In genomic region chr11:3055881-3056280, GRCh38 we compare ENCODE assay signal across 8 cellular contexts. TPM values are rescaled to one million over a fixed set of nuclear protein-coding genes. Genes with fewer than 3 reads are reported as not detected.
DNase-seq lines count a peak whose midpoint lies in the region; ATAC-seq and TF ChIP-seq lines count a peak whose summit lies in the region.

No MANE protein-coding gene starts in this region.

- in situ Hi-C loops in GM23248 (cut with MboI) = no loop called here

- no peak for ATAC-seq in omental fat pad (ENCODE audit: low FRiP score)
- no peak for ATAC-seq in HG02588 (IDR thresholded peaks at IDR 0.05; ENCODE audit: unreplicated experiment)

- H3K79me2 ChIP-seq in GM23248 (ENCODE audit: insufficient read depth) = peaks cover 63% of the 10 kb centered on the region

- no peak overlapping the region for H2AFZ ChIP-seq in GM23248

- H3K27me3 ChIP-seq in GM23248 (replicated peaks; ENCODE audit: insufficient read depth) (no peaks in the 10 kb centered on the region), SJCRH30 (no peaks in the 10 kb centered on the region), rectal smooth muscle tissue (ENCODE audit: control insufficient read depth, insufficient read depth, low read length) (no peaks in the 10 kb centered on the region)

- no peaks in the 10 kb centered on the region for H3K9me2 ChIP-seq in GM23248 (ENCODE audit: insufficient read depth)

- peaks cover 7% of the 10 kb centered on the region; the same call in 1 of the 2 replicates for H3K36me3 ChIP-seq in GM23248 (ENCODE audit: low read depth)
- no peaks in the 10 kb centered on the region for H3K36me3 ChIP-seq in SJCRH30
- peaks cover 6% of the 10 kb centered on the region for H3K36me3 ChIP-seq in rectal smooth muscle tissue (ENCODE audit: control insufficient read depth, insufficient read depth, low read length)

- H3K9me3 ChIP-seq in GM23248 (ENCODE audit: low read depth) (no peaks in the 10 kb centered on the region), SJCRH30 (replicated peaks) (no peaks in the 10 kb centered on the region)

- H4K20me1 ChIP-seq in GM23248 (ENCODE audit: insufficient read depth) = peaks cover 18% of the 10 kb centered on the region; the same call in 1 of the 2 replicates

- H3F3A ChIP-seq in GM23248 (ENCODE audit: insufficient read depth) = peaks cover 23% of the 10 kb centered on the region

- 89% methylated on average over 9 of the region's 9 CpGs for WGBS in GM23248 (ENCODE audit: low coverage in 1 of 2, low lambda C conversion rate in 2 of 2, missing lambda C conversion rate in 2 of 2), 2 experiments

- DNase-seq in GM23248 = no peak
- no peak for DNase-seq in SJCRH30
- DNase-seq in epithelial cell of proximal tubule (ENCODE audit: low read depth) = no peak
- no peak for DNase-seq in omental fat pad (ENCODE audit: low spot score)
- DNase-seq in hypothalamus (lab: John Stamatoyannopoulos, UW) = no peak
- DNase-seq in ureter (ENCODE audit: low spot score) = no peak

- H3K27ac ChIP-seq in GM23248 (peak overlapping the region; percentile 84; the same call in 1 of the 2 replicates), SJCRH30 (no peak overlapping the region), rectal smooth muscle tissue (ENCODE audit: low read depth, low read length) (no peak overlapping the region)

- peaks cover 29% of the 10 kb centered on the region for H3K4me1 ChIP-seq in GM23248 (ENCODE audit: insufficient read depth)
- peaks cover 6% of the 10 kb centered on the region for H3K4me1 ChIP-seq in SJCRH30
- no peaks in the 10 kb centered on the region for H3K4me1 ChIP-seq in rectal smooth muscle tissue (ENCODE audit: control insufficient read depth, insufficient read depth, low read length)

- peak overlapping the region; percentile 96 for H3K4me3 ChIP-seq in GM23248
- peak overlapping the region; percentile 98 for H3K4me3 ChIP-seq in SJCRH30
- peak overlapping the region; percentile 99 for H3K4me3 ChIP-seq in epithelial cell of proximal tubule (ENCODE audit: low read depth, low read length)
- peak overlapping the region; percentile 95 for H3K4me3 ChIP-seq in rectal smooth muscle tissue (ENCODE audit: low read length)

- H3K4me2 ChIP-seq in GM23248 (ENCODE audit: unreplicated experiment) = peak overlapping the region; percentile 91

- H3K9ac ChIP-seq in GM23248 (peak overlapping the region; percentile 99), rectal smooth muscle tissue (ENCODE audit: low read length) (no peak overlapping the region)

- TF ChIP-seq CTCF in epithelial cell of proximal tubule (conservative IDR thresholded peaks at IDR 0.05; ENCODE audit: low read depth, low read length) (no peak), omental fat pad (IDR thresholded peaks at IDR 0.05) (no peak)

RNA-seq across cellular contexts. Expression of gene CARS1, which starts 1.3 kb away (rescaled TPM):
- total RNA-seq in GM23248 (2014; rRNA removed; shearing (Covaris generic)) = 111 and 125 TPM in 2 replicates
- polyA plus RNA-seq in GM23248 (2016; fragmentation: Nextera tagmentation; extraction: Ambion mirVana) = 115 and 120 TPM in 2 replicates
- total RNA-seq in SJCRH30 (2014; rRNA removed; shearing (Covaris generic)) = 25.0 and 32.0 TPM in 2 replicates
- total RNA-seq in epithelial cell of proximal tubule (32.9 and 61.6 TPM in 2 replicates), omental fat pad (10 to 100 TPM; 40.6 to 69.7 (median 57.8) TPM), ureter (90.0 TPM)
